26 cellular contexts compared by ENCODE assay signal in the genomic region with DNA sequence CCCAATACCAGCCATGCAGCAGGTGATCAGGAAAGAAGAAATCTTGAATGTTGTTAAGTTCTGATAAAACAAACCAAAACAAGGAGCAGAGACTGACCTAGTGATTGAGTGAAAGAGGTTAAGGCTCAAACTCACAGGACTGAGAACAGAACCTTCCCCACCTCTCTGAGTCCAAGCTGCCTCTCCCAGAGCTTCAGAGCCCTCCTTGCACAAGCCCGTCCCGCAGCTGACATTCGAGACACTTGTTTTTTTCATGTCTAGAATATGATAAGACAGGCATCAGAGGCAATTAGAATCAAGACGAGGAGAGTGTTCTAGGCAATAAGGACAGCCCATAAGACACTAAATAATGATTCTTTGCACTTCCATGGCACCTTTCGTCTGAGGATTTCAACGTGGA.
"Had no signal": no experiment of that assay in that cellular context is flagged by ENCODE, and none has a peak within 500 bp of the region (broad histone marks: within the 10 kb centered on the region; RNA-seq: fewer than 3 reads in every experiment).

No MANE protein-coding gene starts in this region.

- H3K36me3 Mint-ChIP-seq: mesothelial cell of epicardium; naive B cell; stimulated activated effector memory CD8-positive, alpha-beta T cell treated with anti-CD3 and anti-CD28 coated beads, Interleukin-12 subunit alpha, Interleukin-12 subunit beta, amount 100 ng/mL, for 72 hours; T-cell had no signal

- H3K27ac Mint-ChIP-seq: activated T-helper 17 cell treated with anti-CD3 and anti-CD28 coated beads, Interleukin-2, amount 50 U/mL, for 72 hours; dendritic cell treated with granulocyte-macrophage colony-stimulating factor and Interleukin-4, amounts not matched to agents 40 ng/mL and 50 ng/mL, for 4 days; naive B cell; stimulated activated effector memory CD8-positive, alpha-beta T cell treated with anti-CD3 and anti-CD28 coated beads, Interleukin-12 subunit alpha, Interleukin-12 subunit beta, amount 100 ng/mL, for 72 hours; stimulated activated naive CD8-positive, alpha-beta T cell treated with anti-CD3 and anti-CD28 coated beads, Interleukin-15, amount 100 ng/mL, for 72 hours; T-cell had no signal

- ATAC-seq: activated T-cell treated with anti-CD3 and anti-CD28 coated beads, Interleukin-2, amount 50 U/mL, for 4 hours; activated T-helper 17 cell treated with anti-CD3 and anti-CD28 coated beads, Interleukin-2, amount 50 U/mL, for 72 hours; gastrocnemius medialis; left cardiac atrium; stimulated activated effector memory CD8-positive, alpha-beta T cell treated with anti-CD3 and anti-CD28 coated beads, Interleukin-12 subunit alpha, Interleukin-12 subunit beta, amount 100 ng/mL, for 72 hours; stimulated activated naive CD8-positive, alpha-beta T cell treated with anti-CD3 and anti-CD28 coated beads, Interleukin-15, amount 100 ng/mL, for 72 hours; T-cell had no signal

- H3K4me1 Mint-ChIP-seq: activated T-helper 17 cell treated with anti-CD3 and anti-CD28 coated beads, Interleukin-2, amount 50 U/mL, for 72 hours; naive B cell; stimulated activated effector memory CD8-positive, alpha-beta T cell treated with anti-CD3 and anti-CD28 coated beads, Interleukin-12 subunit alpha, Interleukin-12 subunit beta, amount 100 ng/mL, for 72 hours; stimulated activated naive CD8-positive, alpha-beta T cell treated with anti-CD3 and anti-CD28 coated beads, Interleukin-15, amount 100 ng/mL, for 72 hours; T-cell had no signal

- H3K9me3 Mint-ChIP-seq: activated T-cell treated with anti-CD3 and anti-CD28 coated beads, Interleukin-2, amount 50 U/mL, for 4 hours; activated T-helper 17 cell treated with anti-CD3 and anti-CD28 coated beads, Interleukin-2, amount 50 U/mL, for 72 hours; dendritic cell treated with granulocyte-macrophage colony-stimulating factor and Interleukin-4, amounts not matched to agents 40 ng/mL and 50 ng/mL, for 4 days; mesothelial cell of epicardium; stimulated activated effector memory CD8-positive, alpha-beta T cell treated with anti-CD3 and anti-CD28 coated beads, Interleukin-12 subunit alpha, Interleukin-12 subunit beta, amount 100 ng/mL, for 72 hours; stimulated activated naive CD8-positive, alpha-beta T cell treated with anti-CD3 and anti-CD28 coated beads, Interleukin-15, amount 100 ng/mL, for 72 hours; T-cell had no signal

- DNase-seq: activated CD4-positive, alpha-beta T cell treated with anti-CD3 and anti-CD28 coated beads for 4 hours; activated CD4-positive, alpha-beta T cell treated with anti-CD3 and anti-CD28 coated beads, Interleukin-2, amount 50 U/mL, for 4 hours; activated gamma-delta T cell treated with Interleukin-2 at 50 U/mL for 16 hours; activated naive CD4-positive, alpha-beta T cell treated with anti-CD3 and anti-CD28 coated beads, Interleukin-2, amount 50 U/mL, for 16 hours; activated T-cell treated with anti-CD3 and anti-CD28 coated beads, Interleukin-2, amount 50 U/mL, for 4 hours; amniotic stem cell; caudate nucleus; effector CD4-positive, alpha-beta T cell; gastrocnemius medialis; glutamatergic neuron; left cardiac atrium; naive B cell; ovary; sigmoid colon; small intestine; stimulated activated CD4-positive, alpha-beta T cell treated with anti-CD3 and anti-CD28 coated beads, Interleukin-4, amount 100 ng/mL, for 24 hours; stimulated activated naive CD8-positive, alpha-beta T cell treated with anti-CD3 and anti-CD28 coated beads, Interleukin-15, amount 100 ng/mL, for 72 hours; substantia nigra; T-cell; tibial artery had no signal

- H3K4me3 Mint-ChIP-seq: activated T-cell treated with anti-CD3 and anti-CD28 coated beads, Interleukin-2, amount 50 U/mL, for 4 hours; activated T-helper 17 cell treated with anti-CD3 and anti-CD28 coated beads, Interleukin-2, amount 50 U/mL, for 72 hours; dendritic cell treated with granulocyte-macrophage colony-stimulating factor and Interleukin-4, amounts not matched to agents 40 ng/mL and 50 ng/mL, for 4 days; mesothelial cell of epicardium; naive B cell; stimulated activated effector memory CD8-positive, alpha-beta T cell treated with anti-CD3 and anti-CD28 coated beads, Interleukin-12 subunit alpha, Interleukin-12 subunit beta, amount 100 ng/mL, for 72 hours; stimulated activated naive CD8-positive, alpha-beta T cell treated with anti-CD3 and anti-CD28 coated beads, Interleukin-15, amount 100 ng/mL, for 72 hours; T-cell had no signal

- H3K27me3 Mint-ChIP-seq: stimulated activated naive CD8-positive, alpha-beta T cell treated with anti-CD3 and anti-CD28 coated beads, Interleukin-15, amount 100 ng/mL, for 72 hours had no signal

- H3K4me3 ChIP-seq: gastrocnemius medialis, ovary, prostate gland, sigmoid colon, tibial artery had no signal

- H3K27ac ChIP-seq: brain microvascular endothelial cell, gastrocnemius medialis, ovary, prostate gland, tibial artery had no signal
